8 cellular contexts compared by ENCODE assay signal in the genomic region with DNA sequence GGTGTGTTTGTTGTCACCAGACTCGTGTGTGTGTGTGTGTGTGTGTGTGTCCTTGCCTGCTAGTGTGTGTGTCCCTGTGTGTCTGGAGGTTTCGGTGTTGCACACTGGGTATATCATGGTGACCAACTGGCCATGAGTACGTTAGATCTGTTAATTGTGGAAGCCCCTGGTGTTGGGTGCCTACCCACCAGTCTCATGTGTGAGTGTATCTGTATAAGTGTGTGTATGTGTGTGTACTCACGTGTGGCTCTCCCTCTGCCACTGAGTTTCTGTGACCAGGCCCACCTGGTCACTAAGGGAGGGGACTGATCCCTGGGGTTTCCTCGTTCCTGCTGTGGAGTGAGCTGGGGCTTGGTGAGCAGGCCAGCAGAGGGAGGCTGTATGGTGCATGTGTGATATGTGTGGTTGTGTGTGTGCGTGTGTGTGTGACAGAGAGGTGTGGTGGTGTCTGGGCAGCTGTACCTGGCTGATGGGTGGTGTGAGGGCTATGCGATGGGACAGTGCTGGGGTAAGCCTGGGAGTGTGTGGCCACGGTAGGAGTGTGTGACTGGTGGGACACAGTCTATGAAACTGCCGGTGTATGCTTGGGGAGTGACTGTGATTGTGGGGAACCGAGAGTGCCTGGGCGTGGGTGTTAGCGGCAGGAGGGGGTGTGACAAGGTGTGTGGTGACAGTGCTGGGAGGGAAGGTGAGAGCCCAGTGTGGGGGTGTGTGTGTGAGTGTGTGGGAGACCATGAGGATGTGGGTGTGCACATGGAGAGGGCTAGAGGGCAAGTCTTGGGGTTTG. TPM values are rescaled to one million over a fixed set of nuclear protein-coding genes. Genes with fewer than 3 reads are reported as not detected.
A peak's percentile ranks its signal among the peaks of the same experiment; 100 is the strongest.
DNase-seq lines count a peak whose midpoint lies in the region; ATAC-seq, FAIRE-seq and TF ChIP-seq lines count a peak whose summit lies in the region.

No MANE protein-coding gene starts in this region.

- peak; percentile 39 for ATAC-seq in stimulated activated effector memory CD8-positive, alpha-beta T cell treated with anti-CD3 and anti-CD28 coated beads, Interleukin-12 subunit alpha, Interleukin-12 subunit beta, amount 100 ng/mL, for 72 hours

- TF ChIP-seq CTCF in Loucy (conservative IDR thresholded peaks at IDR 0.05; ENCODE audit: low read length) (no peak), keratinocyte (optimal IDR thresholded peaks at IDR 0.05 in 1 of 3, IDR thresholded peaks at IDR 0.05 in 1 of 3, conservative IDR thresholded peaks at IDR 0.05 in 1 of 3; ENCODE audit: extremely low read depth in 1 of 3, insufficient read depth in 2 of 3, low read length in 3 of 3) (no peak)

- H3K9me3 Mint-ChIP-seq in activated naive CD4-positive, alpha-beta T cell treated with anti-CD3 and anti-CD28 coated beads for 36 hours = no peaks in the 10 kb centered on the region
- H3K9me3 Mint-ChIP-seq in stimulated activated effector memory CD8-positive, alpha-beta T cell treated with anti-CD3 and anti-CD28 coated beads, Interleukin-12 subunit alpha, Interleukin-12 subunit beta, amount 100 ng/mL, for 72 hours = no peaks in the 10 kb centered on the region

- H3K36me3 Mint-ChIP-seq in activated naive CD4-positive, alpha-beta T cell treated with anti-CD3 and anti-CD28 coated beads for 36 hours (ENCODE audit: low read depth) = no peaks in the 10 kb centered on the region
- H3K36me3 Mint-ChIP-seq in stimulated activated effector memory CD8-positive, alpha-beta T cell treated with anti-CD3 and anti-CD28 coated beads, Interleukin-12 subunit alpha, Interleukin-12 subunit beta, amount 100 ng/mL, for 72 hours = peaks cover 20% of the 10 kb centered on the region

- H3K9me1 ChIP-seq in keratinocyte (ENCODE audit: control insufficient read depth, extremely low read depth, insufficient read depth, low read length) = peaks cover 2% of the 10 kb centered on the region

- peak; percentile 41 for FAIRE-seq in keratinocyte (lab: Jason Lieb, UNC)

- no peaks in the 10 kb centered on the region for H4K20me1 ChIP-seq in Loucy (ENCODE audit: insufficient read depth, low read length, poor library complexity, severe bottlenecking)
- peaks cover 7% of the 10 kb centered on the region for H4K20me1 ChIP-seq in keratinocyte (ENCODE audit: control insufficient read depth, extremely low read depth, insufficient read depth, low read length)

- H3K4me3 Mint-ChIP-seq in activated naive CD4-positive, alpha-beta T cell treated with anti-CD3 and anti-CD28 coated beads for 36 hours = peak overlapping the region; percentile 74
- H3K4me3 Mint-ChIP-seq in stimulated activated effector memory CD8-positive, alpha-beta T cell treated with anti-CD3 and anti-CD28 coated beads, Interleukin-12 subunit alpha, Interleukin-12 subunit beta, amount 100 ng/mL, for 72 hours = peak overlapping the region; percentile 80

- peak overlapping the region; percentile 22 for H3K4me3 ChIP-seq in Loucy (ENCODE audit: low read length, poor library complexity, severe bottlenecking)
- H3K4me3 ChIP-seq in keratinocyte (ENCODE audit: control insufficient read depth in 2 of 3, extremely low read depth in 1 of 3, insufficient read depth in 2 of 3, low read depth in 1 of 3, low read length in 3 of 3) = peak overlapping the region; percentile 52 to 88 (median 65)

- H3K79me2 ChIP-seq in Loucy (ENCODE audit: insufficient read depth, low read length) (no peaks in the 10 kb centered on the region; the same call in 1 of the 2 replicates), keratinocyte (ENCODE audit: control insufficient read depth, insufficient read depth, low read length) (peaks cover 24% of the 10 kb centered on the region)

- dilution Hi-C loops in keratinocyte (cut with MboI; ENCODE audit: extremely low pct_ligation_motif_present, low sequenced_read_pairs) = no loop called here

- H3K4me1 ChIP-seq in Loucy (ENCODE audit: insufficient read depth, low read length, poor library complexity, severe bottlenecking) = peaks cover 39% of the 10 kb centered on the region
- peaks cover 19% of the 10 kb centered on the region for H3K4me1 ChIP-seq in keratinocyte (ENCODE audit: control insufficient read depth, extremely low read depth, insufficient read depth, low read length)

- H3K9me3 ChIP-seq in Loucy (ENCODE audit: insufficient read depth, low read depth, low read length) (no peaks in the 10 kb centered on the region), keratinocyte (ENCODE audit: control insufficient read depth, low read depth, low read length) (no peaks in the 10 kb centered on the region)

- intact Hi-C loops in activated naive CD4-positive, alpha-beta T cell treated with anti-CD3 and anti-CD28 coated beads for 36 hours (cut with micrococcal nuclease) = loop anchor here (1.0 to 2.0 kb wide), 3 partner anchors 33 to 184 kb away; a partner anchor contains a TSS

- H3K27me3 Mint-ChIP-seq in activated naive CD4-positive, alpha-beta T cell treated with anti-CD3 and anti-CD28 coated beads for 36 hours (ENCODE audit: low read depth) = peaks cover 7% of the 10 kb centered on the region

- peak overlapping the region; percentile 32 for H3K27ac Mint-ChIP-seq in activated naive CD4-positive, alpha-beta T cell treated with anti-CD3 and anti-CD28 coated beads for 36 hours
- H3K27ac Mint-ChIP-seq in stimulated activated effector memory CD8-positive, alpha-beta T cell treated with anti-CD3 and anti-CD28 coated beads, Interleukin-12 subunit alpha, Interleukin-12 subunit beta, amount 100 ng/mL, for 72 hours = peak overlapping the region; percentile 90

- H3F3A ChIP-seq in Loucy (ENCODE audit: low read depth) = no peaks in the 10 kb centered on the region

- peak; percentile 43 for DNase-seq in activated naive CD4-positive, alpha-beta T cell treated with anti-CD3 and anti-CD28 coated beads for 36 hours
- DNase-seq in keratinocyte (ENCODE audit: low read depth, low spot score) (no peak), NCI-H1436 treated with DMSO at 0.1 percent for 48 hours (lab: John Stamatoyannopoulos, UW) (no peak), NCI-H187 treated with DMSO at 0.1 percent for 48 hours (lab: John Stamatoyannopoulos, UW) (no peak), NCI-H1048 (lab: John Stamatoyannopoulos, UW) (no peak)
- peak; percentile 12 to 70 for DNase-seq in stimulated activated effector memory CD8-positive, alpha-beta T cell treated with anti-CD3 and anti-CD28 coated beads, Interleukin-12 subunit alpha, Interleukin-12 subunit beta, amount 100 ng/mL, for 72 hours (ENCODE audit: low spot score in 2 of 2)

- peaks cover 18% of the 10 kb centered on the region for H3K4me1 Mint-ChIP-seq in activated naive CD4-positive, alpha-beta T cell treated with anti-CD3 and anti-CD28 coated beads for 36 hours (ENCODE audit: low read depth)
- peaks cover 44% of the 10 kb centered on the region for H3K4me1 Mint-ChIP-seq in stimulated activated effector memory CD8-positive, alpha-beta T cell treated with anti-CD3 and anti-CD28 coated beads, Interleukin-12 subunit alpha, Interleukin-12 subunit beta, amount 100 ng/mL, for 72 hours

- H3K9me2 ChIP-seq in Loucy (replicated peaks; ENCODE audit: low read depth, low read length) = no peaks in the 10 kb centered on the region

- H3K27ac ChIP-seq in keratinocyte (ENCODE audit: control insufficient read depth, insufficient read depth, low read length) = peak overlapping the region; percentile 2

- H3K36me3 ChIP-seq in Loucy (ENCODE audit: insufficient read depth, low read length) = no peaks in the 10 kb centered on the region
- no peaks in the 10 kb centered on the region for H3K36me3 ChIP-seq in keratinocyte (ENCODE audit: control insufficient read depth in 2 of 2, extremely low read depth in 1 of 2, insufficient read depth in 2 of 2, low read length in 2 of 2)

- H3K4me2 ChIP-seq in Loucy (ENCODE audit: low read depth, low read length, poor library complexity, severe bottlenecking) = peak overlapping the region; percentile 50
- peak overlapping the region; percentile 97 for H3K4me2 ChIP-seq in keratinocyte (ENCODE audit: control insufficient read depth, extremely low read depth, insufficient read depth, low read depth, low read length)

- H3K27me3 ChIP-seq in Loucy (ENCODE audit: insufficient read depth, low read length, poor library complexity, severe bottlenecking) = no peaks in the 10 kb centered on the region
- peaks cover 15% of the 10 kb centered on the region for H3K27me3 ChIP-seq in keratinocyte (ENCODE audit: control insufficient read depth, extremely low read depth, insufficient read depth, low read length)

- H2AFZ ChIP-seq in Loucy (ENCODE audit: low read length) (no peak overlapping the region), keratinocyte (ENCODE audit: control insufficient read depth, low read length) (no peak overlapping the region)

- CTCF ChIA-PET in activated naive CD4-positive, alpha-beta T cell treated with anti-CD3 and anti-CD28 coated beads for 36 hours (lab: Charles Lee) = interaction anchor here (0.7 to 1.3 kb wide), 4 partner anchors 12 to 49 kb away, joined by 3 to 5 read pairs (median 3); no protein-coding TSS in a partner anchor

- peak; percentile 65 for TF ChIP-seq POLR2A in GM19099 (IDR thresholded peaks at IDR 0.05; ENCODE audit: extremely low read depth, insufficient read length, low read depth)

- H3K9ac ChIP-seq in Loucy (ENCODE audit: low read depth, low read length, poor library complexity, severe bottlenecking) (no peak overlapping the region), keratinocyte (ENCODE audit: control insufficient read depth, extremely low read depth, insufficient read depth, low read length) (peak overlapping the region; percentile 62)

RNA-seq across cellular contexts. Expression of a gene that starts 1.9 kb away (rescaled TPM):
- total RNA-seq in activated naive CD4-positive, alpha-beta T cell treated with anti-CD3 and anti-CD28 coated beads for 36 hours = 10 to 100 TPM in 1 of 2 experiments, 1 to 10 TPM in 1; 9.1 to 10.2 TPM
- polyA plus RNA-seq in keratinocyte = 24.7 to 32.1 TPM (median 25.1 TPM) in 3 replicates
- 10.5 TPM for polyA plus RNA-seq in keratinocyte (2011; ENCODE audit: low read depth)
- 20.4 and 25.7 TPM in 2 replicates for polyA plus RNA-seq in keratinocyte (2011; cell fraction: cytosol; rRNA removed)
- 36.3 and 41.7 TPM in 2 replicates for polyA plus RNA-seq in keratinocyte (2011; cell fraction: nucleus; rRNA removed)
- 21.6 and 23.7 TPM in 2 replicates for polyA plus RNA-seq in keratinocyte (2012; ENCODE audit: low replicate concordance)
- 21.7 to 45.7 TPM (median 30.3 TPM) in 3 replicates for polyA minus RNA-seq in keratinocyte
- 18.0 TPM for polyA minus RNA-seq in keratinocyte (2011; cell fraction: cytosol; rRNA and poly(A)+ RNA removed)
- polyA minus RNA-seq in keratinocyte (2011; cell fraction: nucleus; rRNA and poly(A)+ RNA removed) = 18.5 and 23.4 TPM in 2 replicates

RNA-seq across cellular contexts. Expression of a gene that starts 32.6 kb away (rescaled TPM):
- 10 to 100 TPM; 29.9 to 31.7 TPM for total RNA-seq in activated naive CD4-positive, alpha-beta T cell treated with anti-CD3 and anti-CD28 coated beads for 36 hours
- 25.5 to 34.4 TPM (median 29.6 TPM) in 3 replicates for polyA plus RNA-seq in keratinocyte
- 6.3 TPM for polyA plus RNA-seq in keratinocyte (2011; ENCODE audit: low read depth)
- 10.9 and 14.9 TPM in 2 replicates for polyA plus RNA-seq in keratinocyte (2011; cell fraction: cytosol; rRNA removed)
- 27.1 and 29.6 TPM in 2 replicates for polyA plus RNA-seq in keratinocyte (2011; cell fraction: nucleus; rRNA removed)
- polyA plus RNA-seq in keratinocyte (2012; ENCODE audit: low replicate concordance) = 14.1 and 24.9 TPM in 2 replicates
- 64.9 to 81.4 TPM (median 66.8 TPM) in 3 replicates for polyA minus RNA-seq in keratinocyte
- 28.0 TPM for polyA minus RNA-seq in keratinocyte (2011; cell fraction: cytosol; rRNA and poly(A)+ RNA removed)
- 14.2 and 27.4 TPM in 2 replicates for polyA minus RNA-seq in keratinocyte (2011; cell fraction: nucleus; rRNA and poly(A)+ RNA removed)

Comparison
In these comparisons a context has a peak if more than half of its experiments do, and no peak if none do; other contexts are left out.
1. DNase-seq: peak in activated naive CD4-positive, alpha-beta T cell treated with anti-CD3 and anti-CD28 coated beads for 36 hours (single experiment) and stimulated activated effector memory CD8-positive, alpha-beta T cell treated with anti-CD3 and anti-CD28 coated beads, Interleukin-12 subunit alpha, Interleukin-12 subunit beta, amount 100 ng/mL, for 72 hours (2 of 2); none in keratinocyte (single experiment), NCI-H1436 treated with DMSO at 0.1 percent for 48 hours (single experiment), NCI-H187 treated with DMSO at 0.1 percent for 48 hours (single experiment) and NCI-H1048 (single experiment).